Comparison of ENCODE assay signal across 8 cellular contexts in genomic region chr13:50236898-50237318, GRCh38.
DNase-seq lines count a peak whose midpoint lies in the region; ATAC-seq lines count a peak whose summit lies in the region.

No MANE protein-coding gene starts in this region.

- peak; percentile 93 for ATAC-seq in HG02981 (IDR thresholded peaks at IDR 0.05; ENCODE audit: unreplicated experiment)
- ATAC-seq in activated CD8-positive, alpha-beta T cell treated with anti-CD3 and anti-CD28 coated beads, Interleukin-2, amount 10 ng/mL, durations not matched to agents 7 days and 5 days: peak; percentile 87

- no peak overlapping the region for H3K4me3 ChIP-seq in skeletal muscle cell (ENCODE audit: low read depth, low read length)

- peaks cover 11% of the 10 kb centered on the region for H3K27me3 Mint-ChIP-seq in activated CD8-positive, alpha-beta T cell treated with anti-CD3 and anti-CD28 coated beads, Interleukin-2, amount 10 ng/mL, durations not matched to agents 7 days and 5 days (ENCODE audit: low read depth)

- H3K9me3 Mint-ChIP-seq in activated CD8-positive, alpha-beta T cell treated with anti-CD3 and anti-CD28 coated beads, Interleukin-2, amount 10 ng/mL, durations not matched to agents 7 days and 5 days (ENCODE audit: insufficient read depth): no peaks in the 10 kb centered on the region

- H3K27ac Mint-ChIP-seq in activated CD8-positive, alpha-beta T cell treated with anti-CD3 and anti-CD28 coated beads, Interleukin-2, amount 10 ng/mL, durations not matched to agents 7 days and 5 days: peak overlapping the region; percentile 62

- peaks cover 27% of the 10 kb centered on the region for H3K4me1 Mint-ChIP-seq in activated CD8-positive, alpha-beta T cell treated with anti-CD3 and anti-CD28 coated beads, Interleukin-2, amount 10 ng/mL, durations not matched to agents 7 days and 5 days (ENCODE audit: low read depth)

- POLR2A ChIA-PET in activated CD8-positive, alpha-beta T cell treated with anti-CD3 and anti-CD28 coated beads, Interleukin-2, amount 10 ng/mL, durations not matched to agents 7 days and 5 days (lab: Charles Lee): interaction anchor here (1.1 to 1.8 kb wide), 3 partner anchors 8 to 155 kb away, joined by 3 to 7 read pairs (median 5); no protein-coding TSS in a partner anchor

- peaks cover 9% of the 10 kb centered on the region for H3K36me3 Mint-ChIP-seq in activated CD8-positive, alpha-beta T cell treated with anti-CD3 and anti-CD28 coated beads, Interleukin-2, amount 10 ng/mL, durations not matched to agents 7 days and 5 days (ENCODE audit: low read depth)

- DNase-seq in GM19240 (ENCODE audit: insufficient read length, low spot score) (peak; percentile 26), skeletal muscle cell (ENCODE audit: low read depth) (peak; percentile 16), SHP77 (lab: John Stamatoyannopoulos, UW) (no peak), DMS79 (lab: John Stamatoyannopoulos, UW) (no peak), amniotic stem cell (lab: John Stamatoyannopoulos, UW) (no peak), DMS153 treated with DMSO at 0.1 percent for 48 hours (lab: John Stamatoyannopoulos, UW; ENCODE audit: unreplicated experiment) (no peak)
- DNase-seq in activated CD8-positive, alpha-beta T cell treated with anti-CD3 and anti-CD28 coated beads, Interleukin-2, amount 10 ng/mL, durations not matched to agents 7 days and 5 days: peak; percentile 54

- CTCF ChIA-PET in activated CD8-positive, alpha-beta T cell treated with anti-CD3 and anti-CD28 coated beads, Interleukin-2, amount 10 ng/mL, durations not matched to agents 7 days and 5 days (lab: Charles Lee): interaction anchor here (0.8 to 2.1 kb wide), 9 partner anchors 8 to 675 kb away, joined by 3 to 6 read pairs (median 5); no protein-coding TSS in a partner anchor

- peak overlapping the region; percentile 27 for H3K4me3 Mint-ChIP-seq in activated CD8-positive, alpha-beta T cell treated with anti-CD3 and anti-CD28 coated beads, Interleukin-2, amount 10 ng/mL, durations not matched to agents 7 days and 5 days

Comparison
In these comparisons a context has a peak if more than half of its experiments do, and no peak if none do; other contexts are left out.
1. DNase-seq: peak in GM19240 (single experiment), activated CD8-positive, alpha-beta T cell treated with anti-CD3 and anti-CD28 coated beads, Interleukin-2, amount 10 ng/mL, durations not matched to agents 7 days and 5 days (single experiment) and skeletal muscle cell (single experiment); none in SHP77 (0 of 2), DMS79 (single experiment), amniotic stem cell (single experiment) and DMS153 treated with DMSO at 0.1 percent for 48 hours (single experiment).